In genomic region chr6:35678814-35679213, GRCh38 we compare ENCODE assay signal across 1 cellular context.
TF ChIP-seq lines count a peak whose summit lies in the region.

No MANE protein-coding gene starts in this region.

TF ChIP-seq in HepG2, 621 proteins besides CTCF, POLR2A, EP300 and RAD21:
- no peak for TF ChIP-seq POLR2AphosphoS5 (IDR thresholded peaks at IDR 0.05; ENCODE audit: low read depth, low read length)
- no peak for TF ChIP-seq KDM5B (CRISPR knock-in tag; IDR thresholded peaks at IDR 0.05; ENCODE audit: borderline replicate concordance)
- TF ChIP-seq ZNF629 (CRISPR knock-in tag; conservative IDR thresholded peaks at IDR 0.05) = peak; percentile 42; the same call in 1 of the 2 replicates
- no peak for TF ChIP-seq TRIM22 (IDR thresholded peaks at IDR 0.05)
- no peak for TF ChIP-seq ZNF567 (CRISPR knock-in tag; IDR thresholded peaks at IDR 0.05; ENCODE audit: borderline replicate concordance)
- no peak for TF ChIP-seq MZF1 (CRISPR knock-in tag; IDR thresholded peaks at IDR 0.05; ENCODE audit: borderline replicate concordance)
- no peak for TF ChIP-seq ZNF766 (CRISPR knock-in tag; IDR thresholded peaks at IDR 0.05; ENCODE audit: borderline replicate concordance)
- TF ChIP-seq ZNF770 (CRISPR knock-in tag; IDR thresholded peaks at IDR 0.05) = peak; percentile 92
- TF ChIP-seq GABPA (IDR thresholded peaks at IDR 0.05; ENCODE audit: low read depth, low read length) = no peak
- no peak for TF ChIP-seq GABPA (CRISPR knock-in tag; IDR thresholded peaks at IDR 0.05; ENCODE audit: low read depth)
- TF ChIP-seq TRIM24 (CRISPR knock-in tag; IDR thresholded peaks at IDR 0.05) = no peak
- no peak for TF ChIP-seq MTA3 (CRISPR knock-in tag; IDR thresholded peaks at IDR 0.05)
